1 cellular context compared by ENCODE assay signal in the genomic region with DNA sequence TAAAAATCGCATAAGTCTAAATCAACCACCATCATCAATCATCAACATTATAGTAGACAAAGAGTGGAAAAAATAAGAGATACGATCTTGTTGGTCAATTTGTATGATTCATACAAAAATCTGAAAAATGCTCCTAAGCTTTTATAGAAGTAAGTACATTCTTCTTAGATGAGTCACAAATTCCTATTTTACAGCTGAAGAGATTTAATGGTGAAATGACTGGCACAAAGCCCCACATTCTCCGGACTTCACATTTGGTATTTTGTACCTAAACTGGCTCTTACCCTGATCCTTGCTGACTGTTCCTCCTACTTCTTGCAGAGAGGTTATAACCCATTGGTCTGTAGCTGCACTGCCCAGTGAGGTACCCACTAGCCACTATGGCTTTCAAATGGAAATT.
A peak's percentile ranks its signal among the peaks of the same experiment; 100 is the strongest.
TF ChIP-seq lines count a peak whose summit lies in the region.

No MANE protein-coding gene starts in this region.

TF ChIP-seq in SK-N-SH, 30 proteins besides CTCF, POLR2A, EP300 and RAD21 (continued from another document):
- TF ChIP-seq POLR2AphosphoS5 (IDR thresholded peaks at IDR 0.05; ENCODE audit: low read depth, low read length) (peak; percentile 60; the same call in 1 of the 2 replicates), PBX3 (IDR thresholded peaks at IDR 0.05) (peak; percentile 91), GABPA (IDR thresholded peaks at IDR 0.05; ENCODE audit: low read depth) (0 out of 2 replicates have a peak, but pooled peaks have one; percentile 21), RXRA (IDR thresholded peaks at IDR 0.05; ENCODE audit: borderline replicate concordance, low read depth) (peak; percentile 72; the same call in 1 of the 2 replicates), JUND (IDR thresholded peaks at IDR 0.05) (peak; percentile 99), MAX (IDR thresholded peaks at IDR 0.05; ENCODE audit: low read depth) (peak; percentile 50; the same call in 1 of the 2 replicates), TCF12 (IDR thresholded peaks at IDR 0.05) (peak; percentile 95), MXI1 (IDR thresholded peaks at IDR 0.05; ENCODE audit: low read depth, low read length) (no peak), TAF1 (IDR thresholded peaks at IDR 0.05; ENCODE audit: borderline replicate concordance, low read depth, low read length) (peak; percentile 33; the same call in 1 of the 2 replicates), SMC3 (IDR thresholded peaks at IDR 0.05; ENCODE audit: low read depth, low read length) (no peak), RCOR1 (IDR thresholded peaks at IDR 0.05; ENCODE audit: low read length) (no peak), EZH2phosphoT487 (IDR thresholded peaks at IDR 0.05; ENCODE audit: borderline replicate concordance, low read depth) (no peak), FOXM1 (IDR thresholded peaks at IDR 0.05; ENCODE audit: low read depth) (peak; percentile 94), MEF2A (IDR thresholded peaks at IDR 0.05; ENCODE audit: borderline replicate concordance, low read depth) (peak; percentile 71; the same call in 1 of the 2 replicates), NRF1 (IDR thresholded peaks at IDR 0.05; ENCODE audit: low read depth, low read length) (no peak), CHD2 (IDR thresholded peaks at IDR 0.05; ENCODE audit: low read length, partially characterized antibody) (no peak), ELF1 (IDR thresholded peaks at IDR 0.05) (no peak), RFX5 (IDR thresholded peaks at IDR 0.05; ENCODE audit: low read length) (no peak), ZBTB33 (IDR thresholded peaks at IDR 0.05; ENCODE audit: borderline replicate concordance, low read depth) (peak; percentile 69; the same call in 1 of the 2 replicates)
- TF ChIP-seq, protein P1, sequence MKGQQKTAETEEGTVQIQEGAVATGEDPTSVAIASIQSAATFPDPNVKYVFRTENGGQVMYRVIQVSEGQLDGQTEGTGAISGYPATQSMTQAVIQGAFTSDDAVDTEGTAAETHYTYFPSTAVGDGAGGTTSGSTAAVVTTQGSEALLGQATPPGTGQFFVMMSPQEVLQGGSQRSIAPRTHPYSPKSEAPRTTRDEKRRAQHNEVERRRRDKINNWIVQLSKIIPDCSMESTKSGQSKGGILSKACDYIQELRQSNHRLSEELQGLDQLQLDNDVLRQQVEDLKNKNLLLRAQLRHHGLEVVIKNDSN (IDR thresholded peaks at IDR 0.05; ENCODE audit: borderline replicate concordance, low read depth): no peak
- TF ChIP-seq, protein P2, sequence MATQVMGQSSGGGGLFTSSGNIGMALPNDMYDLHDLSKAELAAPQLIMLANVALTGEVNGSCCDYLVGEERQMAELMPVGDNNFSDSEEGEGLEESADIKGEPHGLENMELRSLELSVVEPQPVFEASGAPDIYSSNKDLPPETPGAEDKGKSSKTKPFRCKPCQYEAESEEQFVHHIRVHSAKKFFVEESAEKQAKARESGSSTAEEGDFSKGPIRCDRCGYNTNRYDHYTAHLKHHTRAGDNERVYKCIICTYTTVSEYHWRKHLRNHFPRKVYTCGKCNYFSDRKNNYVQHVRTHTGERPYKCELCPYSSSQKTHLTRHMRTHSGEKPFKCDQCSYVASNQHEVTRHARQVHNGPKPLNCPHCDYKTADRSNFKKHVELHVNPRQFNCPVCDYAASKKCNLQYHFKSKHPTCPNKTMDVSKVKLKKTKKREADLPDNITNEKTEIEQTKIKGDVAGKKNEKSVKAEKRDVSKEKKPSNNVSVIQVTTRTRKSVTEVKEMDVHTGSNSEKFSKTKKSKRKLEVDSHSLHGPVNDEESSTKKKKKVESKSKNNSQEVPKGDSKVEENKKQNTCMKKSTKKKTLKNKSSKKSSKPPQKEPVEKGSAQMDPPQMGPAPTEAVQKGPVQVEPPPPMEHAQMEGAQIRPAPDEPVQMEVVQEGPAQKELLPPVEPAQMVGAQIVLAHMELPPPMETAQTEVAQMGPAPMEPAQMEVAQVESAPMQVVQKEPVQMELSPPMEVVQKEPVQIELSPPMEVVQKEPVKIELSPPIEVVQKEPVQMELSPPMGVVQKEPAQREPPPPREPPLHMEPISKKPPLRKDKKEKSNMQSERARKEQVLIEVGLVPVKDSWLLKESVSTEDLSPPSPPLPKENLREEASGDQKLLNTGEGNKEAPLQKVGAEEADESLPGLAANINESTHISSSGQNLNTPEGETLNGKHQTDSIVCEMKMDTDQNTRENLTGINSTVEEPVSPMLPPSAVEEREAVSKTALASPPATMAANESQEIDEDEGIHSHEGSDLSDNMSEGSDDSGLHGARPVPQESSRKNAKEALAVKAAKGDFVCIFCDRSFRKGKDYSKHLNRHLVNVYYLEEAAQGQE (IDR thresholded peaks at IDR 0.05; ENCODE audit: low read depth, low read length): no peak
- TF ChIP-seq, protein P3, sequence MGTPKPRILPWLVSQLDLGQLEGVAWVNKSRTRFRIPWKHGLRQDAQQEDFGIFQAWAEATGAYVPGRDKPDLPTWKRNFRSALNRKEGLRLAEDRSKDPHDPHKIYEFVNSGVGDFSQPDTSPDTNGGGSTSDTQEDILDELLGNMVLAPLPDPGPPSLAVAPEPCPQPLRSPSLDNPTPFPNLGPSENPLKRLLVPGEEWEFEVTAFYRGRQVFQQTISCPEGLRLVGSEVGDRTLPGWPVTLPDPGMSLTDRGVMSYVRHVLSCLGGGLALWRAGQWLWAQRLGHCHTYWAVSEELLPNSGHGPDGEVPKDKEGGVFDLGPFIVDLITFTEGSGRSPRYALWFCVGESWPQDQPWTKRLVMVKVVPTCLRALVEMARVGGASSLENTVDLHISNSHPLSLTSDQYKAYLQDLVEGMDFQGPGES (IDR thresholded peaks at IDR 0.05; ENCODE audit: low read depth, low read length): no peak
